8 cellular contexts compared by ENCODE assay signal in the genomic region with DNA sequence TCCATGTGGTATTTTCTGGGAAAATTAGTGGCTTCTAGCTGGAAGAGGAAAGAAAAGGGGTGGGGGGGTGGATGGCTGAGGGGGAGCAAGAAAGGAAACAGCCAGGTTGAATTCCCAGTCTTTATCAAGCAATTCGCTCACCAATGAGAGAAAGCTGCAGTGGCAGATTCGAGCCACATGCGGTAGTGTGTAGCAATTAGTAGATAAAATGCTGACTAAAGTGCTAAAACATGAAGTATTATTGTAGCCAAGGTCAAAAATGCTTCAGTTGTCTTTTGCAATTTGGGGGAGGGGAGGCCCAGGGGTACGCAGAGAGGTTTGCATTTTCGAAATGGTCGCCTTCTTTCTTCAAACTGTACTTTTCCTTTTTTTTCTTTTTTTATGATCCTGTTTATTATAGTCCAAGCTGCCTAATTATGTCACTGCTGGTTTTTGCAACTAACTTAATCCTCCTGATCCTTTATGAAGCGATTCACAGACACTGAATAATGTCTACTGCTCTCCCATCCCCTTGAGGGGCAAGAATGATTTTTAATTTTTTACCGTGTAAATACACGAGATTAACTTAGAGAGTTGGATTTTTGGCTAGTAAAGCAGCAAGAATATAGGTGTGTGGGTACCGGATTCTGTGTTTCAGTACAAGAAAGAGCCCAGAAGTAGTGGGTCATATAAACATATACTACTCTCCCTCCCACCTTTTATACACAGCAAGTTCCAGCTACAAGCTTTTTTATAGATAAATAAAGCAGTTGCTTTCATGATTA. TPM values are rescaled to one million over a fixed set of nuclear protein-coding genes. Genes with fewer than 3 reads are reported as not detected.
DNase-seq lines count a peak whose midpoint lies in the region; ATAC-seq, FAIRE-seq and TF ChIP-seq lines count a peak whose summit lies in the region.

No MANE protein-coding gene starts in this region.

- ATAC-seq in GM19328 (IDR thresholded peaks at IDR 0.05; ENCODE audit: unreplicated experiment) (no peak), GM21576 (IDR thresholded peaks at IDR 0.05; ENCODE audit: unreplicated experiment) (no peak)

- no peak overlapping the region for H3K9ac ChIP-seq in endothelial cell of umbilical vein (replicated peaks; ENCODE audit: extremely low read depth, insufficient read depth, low read length)

- H3K36me3 Mint-ChIP-seq in T-helper 1 cell treated with Interleukin-12 subunit alpha and Interleukin-12 subunit beta and Interleukin-4 antibody, amounts not matched to agents 30 μg/mL and 1 μg/mL, for 36 hours (ENCODE audit: low read depth) = peaks cover 8% of the 10 kb centered on the region
- H3K36me3 Mint-ChIP-seq in mesothelial cell of epicardium = no peaks in the 10 kb centered on the region

- 22 to 23% methylated on average over 10 of the region's 10 CpGs for WGBS in transverse colon (ENCODE audit: low coverage in 1 of 2), 2 donors

- TF ChIP-seq CTCF in 22Rv1 (IDR thresholded peaks at IDR 0.05) = no peak
- TF ChIP-seq CTCF in GM12865 (IDR thresholded peaks at IDR 0.05; ENCODE audit: insufficient read depth, low read depth, low read length, missing control alignments) = peak; percentile 18
- peak in 1 of 2 donors; percentile 48 for TF ChIP-seq CTCF in endothelial cell of umbilical vein (IDR thresholded peaks at IDR 0.05; ENCODE audit: extremely low read depth in 1 of 2, insufficient read depth in 1 of 2, low read depth in 1 of 2, low read length in 2 of 2)
- TF ChIP-seq CTCF in mesothelial cell of epicardium (IDR thresholded peaks at IDR 0.05; ENCODE audit: unreplicated experiment) = no peak
- peak; percentile 32 to 67 (median 46) for TF ChIP-seq CTCF in transverse colon (IDR thresholded peaks at IDR 0.05)

- dilution Hi-C loops in endothelial cell of umbilical vein (cut with MboI; ENCODE audit: extremely low pct_ligation_motif_present, low sequenced_read_pairs) = no loop called here

- H3K9me3 Mint-ChIP-seq in T-helper 1 cell treated with Interleukin-12 subunit alpha and Interleukin-12 subunit beta and Interleukin-4 antibody, amounts not matched to agents 30 μg/mL and 1 μg/mL, for 36 hours = no peaks in the 10 kb centered on the region
- no peaks in the 10 kb centered on the region for H3K9me3 Mint-ChIP-seq in mesothelial cell of epicardium

- in situ Hi-C loops in transverse colon (cut with MboI; ENCODE audit: low pct_ligation_motif_present in 1 of 4, low pct_unique_long_range_greater_than_20kb in 1 of 4, low sequenced_read_pairs in 3 of 4) = loop anchor here in 3 of 4 donors (10.0 kb wide), 3 partner anchors 147 to 357 kb away; no protein-coding TSS in a partner anchor

- no peaks in the 10 kb centered on the region for H3K9me3 ChIP-seq in endothelial cell of umbilical vein (replicated peaks; ENCODE audit: control insufficient read depth, insufficient read depth, low read length)
- no peaks in the 10 kb centered on the region for H3K9me3 ChIP-seq in transverse colon

- H3K4me3 ChIP-seq in GM12865 (ENCODE audit: low read depth, low read length) = peak overlapping the region; percentile 67
- H3K4me3 ChIP-seq in endothelial cell of umbilical vein (replicated peaks in 1 of 3; ENCODE audit: insufficient read depth in 1 of 3, low read depth in 1 of 3, low read length in 3 of 3) = peak overlapping the region in 1 of 3 experiments; percentile 6
- peak overlapping the region in 1 of 4 donors; percentile 20 for H3K4me3 ChIP-seq in transverse colon

- H3K4me2 ChIP-seq in endothelial cell of umbilical vein (ENCODE audit: insufficient read depth, low read length) = peak overlapping the region; percentile 27

- peak overlapping the region; percentile 76 for H3K27ac Mint-ChIP-seq in T-helper 1 cell treated with Interleukin-12 subunit alpha and Interleukin-12 subunit beta and Interleukin-4 antibody, amounts not matched to agents 30 μg/mL and 1 μg/mL, for 36 hours
- H3K27ac Mint-ChIP-seq in mesothelial cell of epicardium = peak overlapping the region; percentile 81

- H3K79me2 ChIP-seq in endothelial cell of umbilical vein (ENCODE audit: control insufficient read depth, insufficient read depth, low read length) = no peaks in the 10 kb centered on the region

- H3K27me3 ChIP-seq in endothelial cell of umbilical vein (ENCODE audit: control insufficient read depth in 2 of 2, insufficient read depth in 2 of 2, low read length in 2 of 2) (no peaks in the 10 kb centered on the region), transverse colon (no peaks in the 10 kb centered on the region)

- peaks cover 32% of the 10 kb centered on the region for H3K4me1 Mint-ChIP-seq in T-helper 1 cell treated with Interleukin-12 subunit alpha and Interleukin-12 subunit beta and Interleukin-4 antibody, amounts not matched to agents 30 μg/mL and 1 μg/mL, for 36 hours (ENCODE audit: low read depth)
- H3K4me1 Mint-ChIP-seq in mesothelial cell of epicardium = peaks cover 34% of the 10 kb centered on the region

- no TSS peak for BruUV-seq in endothelial cell of umbilical vein (replicated peaks; lab: Mats Ljungman, UMichigan)

- H3K4me1 ChIP-seq in endothelial cell of umbilical vein (ENCODE audit: control insufficient read depth, extremely low read depth, insufficient read depth, low read length) (peaks cover 29% of the 10 kb centered on the region), transverse colon (peaks cover 6 to 39% (median 30%) of the 10 kb centered on the region in 4 donors)

- peak; percentile 80 for FAIRE-seq in endothelial cell of umbilical vein (lab: Jason Lieb, UNC)

- H3K36me3 ChIP-seq in endothelial cell of umbilical vein (ENCODE audit: control insufficient read depth in 2 of 2, extremely low read depth in 1 of 2, insufficient read depth in 2 of 2, low read length in 2 of 2) (no peaks in the 10 kb centered on the region), transverse colon (no peaks in the 10 kb centered on the region)

- intact Hi-C loops in endothelial cell of umbilical vein (cut with micrococcal nuclease) (loop anchor here (1.0 kb wide), 3 partner anchors 140 to 347 kb away; no protein-coding TSS in a partner anchor), transverse colon (cut with DNase I; ENCODE audit: low total_unique reads) (no loop called here)

- no peaks in the 10 kb centered on the region for H3K27me3 Mint-ChIP-seq in T-helper 1 cell treated with Interleukin-12 subunit alpha and Interleukin-12 subunit beta and Interleukin-4 antibody, amounts not matched to agents 30 μg/mL and 1 μg/mL, for 36 hours (ENCODE audit: low read depth)
- H3K27me3 Mint-ChIP-seq in mesothelial cell of epicardium (ENCODE audit: low read depth) = no peaks in the 10 kb centered on the region

- no peaks in the 10 kb centered on the region for H4K20me1 ChIP-seq in endothelial cell of umbilical vein (replicated peaks; ENCODE audit: control insufficient read depth, extremely low read depth, insufficient read depth, low read length)

- peak overlapping the region; percentile 82 for H3K4me3 Mint-ChIP-seq in T-helper 1 cell treated with Interleukin-12 subunit alpha and Interleukin-12 subunit beta and Interleukin-4 antibody, amounts not matched to agents 30 μg/mL and 1 μg/mL, for 36 hours
- H3K4me3 Mint-ChIP-seq in mesothelial cell of epicardium = peak overlapping the region; percentile 73

- POLR2A ChIA-PET in endothelial cell of umbilical vein (lab: Charles Lee) = no interaction called here

- TF ChIP-seq EP300 in transverse colon (IDR thresholded peaks at IDR 0.05; ENCODE audit: low read depth) = no peak

- peak overlapping the region; percentile 96 for H3K27ac ChIP-seq in 22Rv1
- no peak overlapping the region for H3K27ac ChIP-seq in endothelial cell of umbilical vein (ENCODE audit: insufficient read depth, low read depth, low read length)
- H3K27ac ChIP-seq in transverse colon = peak overlapping the region; percentile 98

- H3K9me1 ChIP-seq in endothelial cell of umbilical vein (replicated peaks; ENCODE audit: control insufficient read depth, extremely low read depth, insufficient read depth, low read length) = no peaks in the 10 kb centered on the region

- TF ChIP-seq POLR2A in endothelial cell of umbilical vein (IDR thresholded peaks at IDR 0.05; ENCODE audit: low read depth, low read length) (no peak), transverse colon (IDR thresholded peaks at IDR 0.05) (no peak)

- CTCF ChIA-PET in endothelial cell of umbilical vein (lab: Charles Lee) = interaction anchor here (0.6 to 3.4 kb wide), 30 partner anchors 9 to 757 kb away, joined by 3 to 49 read pairs (median 6); no protein-coding TSS in a partner anchor

- DNase-seq in GM12865 (ENCODE audit: low read depth) = peak; percentile 41
- peak; percentile 47 for DNase-seq in endothelial cell of umbilical vein (ENCODE audit: low read depth, low spot score)
- DNase-seq in mesothelial cell of epicardium (ENCODE audit: low spot score in 2 of 2, unreplicated experiment in 2 of 2) = no peak
- DNase-seq in transverse colon = peak; percentile 54

- peak overlapping the region; percentile 80 for H2AFZ ChIP-seq in endothelial cell of umbilical vein (ENCODE audit: low read depth, low read length)

TF ChIP-seq in endothelial cell of umbilical vein, 7 proteins besides CTCF, POLR2A, EP300 and RAD21:
- TF ChIP-seq, protein P1, sequence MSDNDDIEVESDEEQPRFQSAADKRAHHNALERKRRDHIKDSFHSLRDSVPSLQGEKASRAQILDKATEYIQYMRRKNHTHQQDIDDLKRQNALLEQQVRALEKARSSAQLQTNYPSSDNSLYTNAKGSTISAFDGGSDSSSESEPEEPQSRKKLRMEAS (IDR thresholded peaks at IDR 0.05; ENCODE audit: insufficient read depth, insufficient read length) = no peak
- TF ChIP-seq FOS (IDR thresholded peaks at IDR 0.05; ENCODE audit: borderline replicate concordance, insufficient read depth, low read length) (no peak), POLR2AphosphoS5 (IDR thresholded peaks at IDR 0.05; ENCODE audit: insufficient read depth, low read depth, low read length) (no peak), EZH2 (IDR thresholded peaks at IDR 0.05; ENCODE audit: borderline replicate concordance, low read depth, low read length, severe bottlenecking) (no peak), JUN (IDR thresholded peaks at IDR 0.05; ENCODE audit: borderline replicate concordance, insufficient read depth, insufficient read length, low read depth) (no peak), GATA2 (IDR thresholded peaks at IDR 0.05; ENCODE audit: insufficient read depth, insufficient read length, low read depth, low read length) (no peak), MYC (IDR thresholded peaks at IDR 0.05; ENCODE audit: low read depth, low read length) (no peak)

RNA-seq across cellular contexts. Expression of a gene that starts 3.6 kb away (rescaled TPM):
- total RNA-seq in endothelial cell of umbilical vein = 7.0 and 8.9 TPM in 2 replicates
- 5.6 and 6.2 TPM in 2 replicates for polyA plus RNA-seq in endothelial cell of umbilical vein
- 5.0 TPM in 2 replicates for polyA plus RNA-seq in endothelial cell of umbilical vein (2011; cell fraction: cytosol; rRNA removed)
- polyA plus RNA-seq in endothelial cell of umbilical vein (2011; cell fraction: nucleus; rRNA removed) = 9.5 and 13.1 TPM in 2 replicates
- 2.5 and 4.6 TPM in 2 replicates for polyA plus RNA-seq in endothelial cell of umbilical vein (2012)
- polyA minus RNA-seq in endothelial cell of umbilical vein = 17.0 and 23.2 TPM in 2 replicates
- polyA minus RNA-seq in endothelial cell of umbilical vein (2011; cell fraction: cytosol; rRNA and poly(A)+ RNA removed) = 14.1 TPM
- 33.5 and 35.0 TPM in 2 replicates for polyA minus RNA-seq in endothelial cell of umbilical vein (2011; cell fraction: nucleus; rRNA and poly(A)+ RNA removed)
- total RNA-seq in mesothelial cell of epicardium = 50.9 to 52.5 TPM (median 51.4 TPM) in 3 replicates
- 10 to 100 TPM; 17.7 to 54.6 (median 34.8) TPM for total RNA-seq in transverse colon

Comparison
In these comparisons a context has a peak if more than half of its experiments do, and no peak if none do; other contexts are left out.
1. CTCF ChIP-seq: peak in GM12865 (single experiment) and transverse colon (5 of 5); none in 22Rv1 (single experiment) and mesothelial cell of epicardium (single experiment).
2. DNase-seq: peak in GM12865 (single experiment), endothelial cell of umbilical vein (single experiment) and transverse colon (single experiment); none in mesothelial cell of epicardium (0 of 2).